ENCODE assay signal across 13 cellular contexts in genomic region chr14:99564903-99565259, GRCh38. TPM values are rescaled to one million over a fixed set of nuclear protein-coding genes. Genes with fewer than 3 reads are reported as not detected.
DNase-seq lines count a peak whose midpoint lies in the region; ATAC-seq and TF ChIP-seq lines count a peak whose summit lies in the region.
"Had no signal": no experiment of that assay in that cellular context is flagged by ENCODE, and none has a peak within 500 bp of the region (broad histone marks: within the 10 kb centered on the region; RNA-seq: fewer than 3 reads in every experiment).

No MANE protein-coding gene starts in this region.

- H3K9me3 ChIP-seq in Panc1 (ENCODE audit: control insufficient read depth, insufficient read depth, low read depth, low read length) (no peaks in the 10 kb centered on the region), gastroesophageal sphincter (no peaks in the 10 kb centered on the region)

- H3K27me3 ChIP-seq in Panc1 (ENCODE audit: control insufficient read depth, insufficient read depth, low read length) (no peaks in the 10 kb centered on the region), gastroesophageal sphincter (no peaks in the 10 kb centered on the region)

- POLR2A ChIA-PET in Panc1 (lab: Charles Lee): no interaction called here

- peak; percentile 22 for DNase-seq in COR-L47 (lab: John Stamatoyannopoulos, UW)
- no peak for DNase-seq in Panc1 (ENCODE audit: low read depth, low spot score)
- peak; percentile 84 for DNase-seq in retina
- no peak for DNase-seq in AG20443 (ENCODE audit: low spot score)
- no peak for DNase-seq in NCI-H1436 treated with DMSO at 0.1 percent for 48 hours (lab: John Stamatoyannopoulos, UW)
- DNase-seq: activated CD4-positive, CD25-positive, alpha-beta regulatory T cell; activated CD8-positive, alpha-beta memory T cell treated with anti-CD3 and anti-CD28 coated beads, Interleukin-2, amount 50 U/mL, for 4 hours; activated naive CD8-positive, alpha-beta T cell treated with anti-CD3 and anti-CD28 coated beads, Interleukin-2, amount 10 ng/mL, durations not matched to agents 7 days and 5 days; KBM-7; NCI-H187 treated with DMSO at 0.1 percent for 48 hours had no signal

- TF ChIP-seq POLR2A in gastroesophageal sphincter (IDR thresholded peaks at IDR 0.05): no peak

- CTCF ChIA-PET in Panc1 (lab: Charles Lee): interaction anchor here (0.7 kb wide), 1 partner anchor 39 kb away, joined by 4 read pairs; the partner anchor contains the start of gene CCDC85C

- no peak for TF ChIP-seq EP300 in gastroesophageal sphincter (IDR thresholded peaks at IDR 0.05)

- peak overlapping the region; percentile 74 for H3K27ac ChIP-seq in Panc1 (ENCODE audit: low read length)
- peak overlapping the region; percentile 39 to 93 (median 86) for H3K27ac ChIP-seq in gastroesophageal sphincter

- H3K4me1 ChIP-seq in Panc1 (ENCODE audit: control insufficient read depth, insufficient read depth, low read length): peaks cover 95% of the 10 kb centered on the region
- H3K4me1 ChIP-seq in gastroesophageal sphincter: peaks cover 22 to 100% (median 63%) of the 10 kb centered on the region in 3 donors

- H3K4me3 ChIP-seq in Panc1 (ENCODE audit: low read depth in 2 of 2, low read length in 2 of 2): no peak overlapping the region
- no peak overlapping the region for H3K4me3 ChIP-seq in gastroesophageal sphincter

- in situ Hi-C loops in Panc1 (cut with HindIII; ENCODE audit: low pct_unique_long_range_greater_than_20kb, low sequenced_read_pairs): no loop called here

- no peaks in the 10 kb centered on the region for H3K36me3 ChIP-seq in Panc1 (ENCODE audit: control insufficient read depth, insufficient read depth, low read length)
- no peaks in the 10 kb centered on the region for H3K36me3 ChIP-seq in gastroesophageal sphincter

- WGBS in gastroesophageal sphincter (ENCODE audit: low coverage in 1 of 2), 2 donors: 43% methylated on average over 7 of the region's 15 CpGs; no CpG with 5 or more reads in 1 of the 2 donors

- no peak for TF ChIP-seq CTCF in Panc1 (IDR thresholded peaks at IDR 0.05)
- TF ChIP-seq CTCF in gastroesophageal sphincter (IDR thresholded peaks at IDR 0.05): no peak

- intact Hi-C loops in Panc1 (cut with micrococcal nuclease; ENCODE audit: unreplicated experiment): loop anchor here (5.0 kb wide), 1 partner anchor 37 kb away; the partner anchor contains the start of gene CCDC85C

- no TSS peak for BruUV-seq in Panc1 (replicated peaks; lab: Mats Ljungman, UMichigan)

- no peak for ATAC-seq in Panc1
- no peak for ATAC-seq in gastroesophageal sphincter
- ATAC-seq in GM18511 (IDR thresholded peaks at IDR 0.05; ENCODE audit: unreplicated experiment): no peak
- no peak for ATAC-seq in HG02798 (IDR thresholded peaks at IDR 0.05; ENCODE audit: poor library complexity, unreplicated experiment)

RNA-seq across cellular contexts. Expression of gene CCDC85C, which starts 39.1 kb away (rescaled TPM):
- total RNA-seq in Panc1 (2021; ENCODE audit: unreplicated experiment): 96.6 TPM
- polyA plus RNA-seq in Panc1 (2012; ENCODE audit: insufficient read length): 64.9 TPM
- total RNA-seq in gastroesophageal sphincter: 10 to 100 TPM; 14.0 to 58.2 (median 25.0) TPM

Comparison
In these comparisons a context has a peak if more than half of its experiments do, and no peak if none do; other contexts are left out.
1. DNase-seq: peak in COR-L47 (single experiment) and retina (single experiment); none in Panc1 (single experiment), AG20443 (single experiment) and NCI-H1436 treated with DMSO at 0.1 percent for 48 hours (single experiment).